In genomic region chr19:2184422-2185012, GRCh38 we compare ENCODE assay signal across 1 cellular context.
TF ChIP-seq lines count a peak whose summit lies in the region.

No MANE protein-coding gene starts in this region.

TF ChIP-seq in K562, 482 proteins besides CTCF, POLR2A, EP300 and RAD21:
- TF ChIP-seq MBD1 (CRISPR knock-in tag; IDR thresholded peaks at IDR 0.05): no peak
- TF ChIP-seq EP400 (IDR thresholded peaks at IDR 0.05): no peak
- no peak for TF ChIP-seq PHF20 (IDR thresholded peaks at IDR 0.05; ENCODE audit: partially characterized antibody)
- no peak for TF ChIP-seq PRDM10 (IDR thresholded peaks at IDR 0.05; ENCODE audit: partially characterized antibody)
- TF ChIP-seq BRD4 (IDR thresholded peaks at IDR 0.05): no peak
- no peak for TF ChIP-seq ARID3A (IDR thresholded peaks at IDR 0.05; ENCODE audit: borderline replicate concordance, low read depth, low read length)
- no peak for TF ChIP-seq E2F8 (IDR thresholded peaks at IDR 0.05; ENCODE audit: low read depth, partially characterized antibody)
- no peak for TF ChIP-seq PHF21A (IDR thresholded peaks at IDR 0.05; ENCODE audit: borderline replicate concordance, low read depth)
- no peak for TF ChIP-seq SOX6 (IDR thresholded peaks at IDR 0.05)
- TF ChIP-seq JUND (IDR thresholded peaks at IDR 0.05; ENCODE audit: borderline replicate concordance, low read depth, low read length): no peak
- no peak for TF ChIP-seq JUND (tag; IDR thresholded peaks at IDR 0.05; ENCODE audit: borderline replicate concordance, low read depth, low read length)
- no peak for TF ChIP-seq SNIP1 (IDR thresholded peaks at IDR 0.05; ENCODE audit: low read depth)
- TF ChIP-seq ATF6 (CRISPR knock-in tag; IDR thresholded peaks at IDR 0.05): no peak
- no peak for TF ChIP-seq TARDBP (IDR thresholded peaks at IDR 0.05)
